In genomic region chr7:100080895-100081534, GRCh38 we compare ENCODE assay signal across 1 cellular context.
TF ChIP-seq lines count a peak whose summit lies in the region.

No MANE protein-coding gene starts in this region.

TF ChIP-seq in HepG2, 621 proteins besides CTCF, POLR2A, EP300 and RAD21 (continues in another document):
- TF ChIP-seq EHMT2 (IDR thresholded peaks at IDR 0.05; ENCODE audit: borderline replicate concordance, low read depth, low read length) (no peak), POLR2AphosphoS2 (IDR thresholded peaks at IDR 0.05; ENCODE audit: low read depth, low read length) (no peak), UBTF (CRISPR knock-in tag; IDR thresholded peaks at IDR 0.05) (no peak), ZNF276 (CRISPR knock-in tag; IDR thresholded peaks at IDR 0.05; ENCODE audit: low read depth) (no peak), ZNF282 (IDR thresholded peaks at IDR 0.05; ENCODE audit: partially characterized antibody) (no peak), BORCS8-MEF2B (CRISPR knock-in tag; IDR thresholded peaks at IDR 0.05) (no peak), E2F2 (CRISPR knock-in tag; IDR thresholded peaks at IDR 0.05; ENCODE audit: borderline replicate concordance) (0 out of 2 replicates have a peak, but pooled peaks have one; percentile 28), CHCHD3 (CRISPR knock-in tag; IDR thresholded peaks at IDR 0.05) (no peak), NFE2 (CRISPR knock-in tag; IDR thresholded peaks at IDR 0.05) (no peak), ZNF124 (CRISPR knock-in tag; IDR thresholded peaks at IDR 0.05) (no peak), FOXP4 (CRISPR knock-in tag; IDR thresholded peaks at IDR 0.05) (peak; percentile 10; the same call in 1 of the 2 replicates), FOXK1 (CRISPR knock-in tag; IDR thresholded peaks at IDR 0.05; ENCODE audit: borderline replicate concordance, low read depth) (peak; percentile 36; the same call in 1 of the 2 replicates), U2AF2 (IDR thresholded peaks at IDR 0.05; ENCODE audit: low read depth, low read length) (no peak), LBX2 (CRISPR knock-in tag; IDR thresholded peaks at IDR 0.05; ENCODE audit: borderline replicate concordance) (no peak), ZNF264 (CRISPR knock-in tag; IDR thresholded peaks at IDR 0.05) (no peak), ETV5 (CRISPR knock-in tag; IDR thresholded peaks at IDR 0.05; ENCODE audit: borderline replicate concordance) (peak; percentile 77; the same call in 1 of the 2 replicates), KAT2B (IDR thresholded peaks at IDR 0.05; ENCODE audit: borderline replicate concordance, low read depth, low read length) (no peak), NKX3-1 (CRISPR knock-in tag; IDR thresholded peaks at IDR 0.05) (peak; percentile 5; the same call in 1 of the 2 replicates), SATB2 (CRISPR knock-in tag; IDR thresholded peaks at IDR 0.05) (0 out of 2 replicates have a peak, but pooled peaks have one; percentile 36), HBP1 (CRISPR knock-in tag; IDR thresholded peaks at IDR 0.05; ENCODE audit: low read depth) (0 out of 2 replicates have a peak, but pooled peaks have one; percentile 5), DRAP1 (CRISPR knock-in tag; IDR thresholded peaks at IDR 0.05) (no peak), ZFP62 (CRISPR knock-in tag; IDR thresholded peaks at IDR 0.05) (no peak), ZHX2 (IDR thresholded peaks at IDR 0.05; ENCODE audit: low read depth) (no peak), ZHX2 (CRISPR knock-in tag; IDR thresholded peaks at IDR 0.05; ENCODE audit: borderline replicate concordance) (0 out of 2 replicates have a peak, but pooled peaks have one; percentile 7), SUZ12 (IDR thresholded peaks at IDR 0.05; ENCODE audit: low read depth, low read length) (no peak), ISX (CRISPR knock-in tag; conservative IDR thresholded peaks at IDR 0.05) (peak; percentile 21; the same call in 1 of the 2 replicates), ZNF704 (CRISPR knock-in tag; IDR thresholded peaks at IDR 0.05; ENCODE audit: borderline replicate concordance) (0 out of 2 replicates have a peak, but pooled peaks have one; percentile 67), ZNF367 (CRISPR knock-in tag; IDR thresholded peaks at IDR 0.05; ENCODE audit: borderline replicate concordance) (peak; percentile 77; the same call in 1 of the 2 replicates), ZFX (CRISPR knock-in tag; IDR thresholded peaks at IDR 0.05; ENCODE audit: low read depth) (no peak), PCBP2 (optimal IDR thresholded peaks at IDR 0.05; ENCODE audit: low read depth, low read length, poor library complexity, severe bottlenecking) (no peak), NFIC (IDR thresholded peaks at IDR 0.05; ENCODE audit: low read length) (0 out of 2 replicates have a peak, but pooled peaks have one; percentile 36), MTF1 (CRISPR knock-in tag; IDR thresholded peaks at IDR 0.05) (0 out of 2 replicates have a peak, but pooled peaks have one; percentile 60), ZNF230 (CRISPR knock-in tag; IDR thresholded peaks at IDR 0.05) (0 out of 2 replicates have a peak, but pooled peaks have one; percentile 25), TCF12 (IDR thresholded peaks at IDR 0.05) (no peak), TCF12 (CRISPR knock-in tag; IDR thresholded peaks at IDR 0.05) (no peak), ZNF235 (CRISPR knock-in tag; IDR thresholded peaks at IDR 0.05; ENCODE audit: borderline replicate concordance) (no peak), ELF1 (CRISPR knock-in tag; IDR thresholded peaks at IDR 0.05) (0 out of 2 replicates have a peak, but pooled peaks have one; percentile 31), POGZ (CRISPR knock-in tag; IDR thresholded peaks at IDR 0.05) (no peak), GABPA (IDR thresholded peaks at IDR 0.05; ENCODE audit: low read depth, low read length) (no peak), GABPA (CRISPR knock-in tag; IDR thresholded peaks at IDR 0.05; ENCODE audit: low read depth) (peak; percentile 68), CHD4 (IDR thresholded peaks at IDR 0.05; ENCODE audit: borderline replicate concordance, low read length) (no peak), POGK (CRISPR knock-in tag; conservative IDR thresholded peaks at IDR 0.05) (no peak), ZNF557 (CRISPR knock-in tag; IDR thresholded peaks at IDR 0.05) (0 out of 2 replicates have a peak, but pooled peaks have one; percentile 2), BHLHE40 (IDR thresholded peaks at IDR 0.05; ENCODE audit: low read length) (peak; percentile 34; the same call in 1 of the 2 replicates), FOXA1 (IDR thresholded peaks at IDR 0.05) (peak; percentile 56; the same call in 1 of the 2 replicates), FOXA1 (CRISPR knock-in tag; IDR thresholded peaks at IDR 0.05) (peak; percentile 75), CEBPB (IDR thresholded peaks at IDR 0.05; ENCODE audit: borderline replicate concordance, low read depth, low read length) (no peak)
